ENCODE assay signal across 36 cellular contexts in the genomic region with DNA sequence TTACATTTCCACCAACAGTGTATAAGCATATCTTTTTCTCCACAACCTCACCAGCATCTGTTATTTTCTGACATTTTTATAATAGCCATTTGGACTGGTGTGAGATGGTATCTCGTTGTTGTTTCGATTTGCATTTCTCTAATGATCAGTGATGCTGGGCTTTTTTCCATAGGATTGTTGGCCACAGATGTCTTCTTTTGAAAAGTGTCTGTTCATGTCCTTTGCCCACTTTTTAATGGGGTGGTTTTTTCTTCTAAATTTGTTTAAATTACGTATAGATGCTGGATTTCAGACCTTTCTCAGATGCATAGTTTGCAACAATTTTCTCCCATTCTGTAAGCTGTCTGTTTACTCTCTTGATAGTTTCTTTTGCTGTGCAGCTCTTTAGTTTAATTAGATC.
"Had no signal": no experiment of that assay in that cellular context is flagged by ENCODE, and none has a peak within 500 bp of the region (broad histone marks: within the 10 kb centered on the region; RNA-seq: fewer than 3 reads in every experiment).

No MANE protein-coding gene starts in this region.

- H3K9me3 ChIP-seq: adrenal gland had no signal

- H3K4me1 ChIP-seq: adrenal gland had no signal

- H3K36me3 ChIP-seq: adrenal gland, cardiac muscle cell had no signal

- H3K27me3 Mint-ChIP-seq: activated B cell treated with CpG ODN at 0.5 μM for 24 hours; activated CD4-positive, alpha-beta memory T cell treated with anti-CD3 and anti-CD28 coated beads for 36 hours; activated CD4-positive, alpha-beta T cell treated with anti-CD3 and anti-CD28 coated beads, Interleukin-2, amount 10 ng/mL, durations not matched to agents 24 days and 14 days; activated CD8-positive, alpha-beta T cell treated with anti-CD3 and anti-CD28 coated beads for 36 hours; activated naive CD8-positive, alpha-beta T cell treated with anti-CD3 and anti-CD28 coated beads for 36 hours; activated T-helper 17 cell treated with anti-CD3 and anti-CD28 coated beads, Interleukin-2, amount 50 U/mL, for 72 hours; brain; central memory CD8-positive, alpha-beta T cell had no signal

- DNase-seq: activated B cell treated with CpG ODN at 0.5 μM for 24 hours; activated CD4-positive, alpha-beta memory T cell treated with anti-CD3 and anti-CD28 coated beads for 36 hours; activated CD4-positive, alpha-beta T cell treated with anti-CD3 and anti-CD28 coated beads for 4 hours; activated CD4-positive, alpha-beta T cell treated with anti-CD3 and anti-CD28 coated beads, Interleukin-2, amount 10 ng/mL, durations not matched to agents 24 days and 14 days; activated CD4-positive, alpha-beta T cell treated with anti-CD3 and anti-CD28 coated beads, Interleukin-2, amount 50 U/mL, for 1 hour; activated CD4-positive, alpha-beta T cell treated with anti-CD3 and anti-CD28 coated beads, Interleukin-2, amount 50 U/mL, for 4 hours; activated CD4-positive, CD25-positive, alpha-beta regulatory T cell treated with anti-CD3 and anti-CD28 coated beads, Interleukin-2, amount 50 U/mL, for 72 hours; activated CD8-positive, alpha-beta memory T cell treated with anti-CD3 and anti-CD28 coated beads, Interleukin-2, amount 50 U/mL, for 4 hours; activated CD8-positive, alpha-beta T cell treated with anti-CD3 and anti-CD28 coated beads for 36 hours; activated effector memory CD4-positive, alpha-beta T cell treated with anti-CD3 and anti-CD28 coated beads, Interleukin-2, amount 50 U/mL, for 16 hours; activated gamma-delta T cell treated with Interleukin-2 at 50 U/mL for 16 hours; activated naive CD4-positive, alpha-beta T cell; activated naive CD4-positive, alpha-beta T cell treated with anti-CD3 and anti-CD28 coated beads for 36 hours; activated naive CD4-positive, alpha-beta T cell treated with anti-CD3 and anti-CD28 coated beads, Interleukin-2, amount 50 U/mL, for 16 hours; activated naive CD8-positive, alpha-beta T cell treated with anti-CD3 and anti-CD28 coated beads for 36 hours; activated T-cell treated with anti-CD3 and anti-CD28 coated beads for 4 hours; activated T-cell treated with anti-CD3 and anti-CD28 coated beads, Interleukin-2, amount 50 U/mL, for 1 hour; activated T-cell treated with anti-CD3 and anti-CD28 coated beads, Interleukin-2, amount 50 U/mL, for 4 hours; activated T-cell treated with anti-CD3 and anti-CD28 coated beads, Interleukin-2, amount 50 U/mL, for 72 hours; adrenal gland; amniotic stem cell; aorta; caudate nucleus; cerebellar nuclear complex; T-helper 2 cell; T-helper 9 cell had no signal

- ATAC-seq: activated CD8-positive, alpha-beta T cell treated with anti-CD3 and anti-CD28 coated beads for 36 hours; activated naive CD4-positive, alpha-beta T cell treated with anti-CD3 and anti-CD28 coated beads, Interleukin-2, amount 50 U/mL, for 72 hours; activated T-cell treated with anti-CD3 and anti-CD28 coated beads, Interleukin-2, amount 50 U/mL, for 4 hours; activated T-cell treated with anti-CD3 and anti-CD28 coated beads, Interleukin-2, amount 50 U/mL, for 72 hours; activated T-helper 17 cell treated with anti-CD3 and anti-CD28 coated beads, Interleukin-2, amount 50 U/mL, for 72 hours had no signal

- H3K4me3 ChIP-seq: adrenal gland, cardiac muscle cell had no signal

- H3K4me1 Mint-ChIP-seq: activated B cell treated with CpG ODN at 0.5 μM for 24 hours; activated CD4-positive, alpha-beta T cell treated with anti-CD3 and anti-CD28 coated beads, Interleukin-2, amount 10 ng/mL, durations not matched to agents 24 days and 14 days; activated naive CD8-positive, alpha-beta T cell treated with anti-CD3 and anti-CD28 coated beads for 36 hours; activated T-helper 17 cell treated with anti-CD3 and anti-CD28 coated beads, Interleukin-2, amount 50 U/mL, for 72 hours; brain; central memory CD8-positive, alpha-beta T cell had no signal

- H3K27ac Mint-ChIP-seq: activated B cell treated with CpG ODN at 0.5 μM for 24 hours; activated CD4-positive, alpha-beta memory T cell treated with anti-CD3 and anti-CD28 coated beads for 36 hours; activated CD4-positive, alpha-beta T cell treated with anti-CD3 and anti-CD28 coated beads, Interleukin-2, amount 10 ng/mL, durations not matched to agents 24 days and 14 days; activated CD8-positive, alpha-beta T cell treated with anti-CD3 and anti-CD28 coated beads for 36 hours; activated naive CD4-positive, alpha-beta T cell treated with anti-CD3 and anti-CD28 coated beads for 36 hours; activated naive CD4-positive, alpha-beta T cell treated with anti-CD3 and anti-CD28 coated beads, Interleukin-2, amount 50 U/mL, for 72 hours; activated naive CD8-positive, alpha-beta T cell treated with anti-CD3 and anti-CD28 coated beads for 36 hours; activated T-cell treated with anti-CD3 and anti-CD28 coated beads, Interleukin-2, amount 50 U/mL, for 72 hours; activated T-helper 1 cell treated with anti-CD3 and anti-CD28 coated beads, Interleukin-12 subunit alpha, Interleukin-12 subunit beta, Interleukin-2, Interleukin-4 antibody, amounts not matched to agents 30 ng/mL and 10 ng/mL and 1 ng/mL, durations not matched to agents 14 hours and 24 hours and 36 hours; activated T-helper 17 cell treated with anti-CD3 and anti-CD28 coated beads, Interleukin-2, amount 50 U/mL, for 72 hours; brain; T-helper 2 cell treated with Interferon-gamma antibody and Interleukin-4, amounts not matched to agents 5 μg/mL and 100 μg/mL, for 36 hours had no signal

- H3K9me3 Mint-ChIP-seq: activated CD4-positive, alpha-beta memory T cell treated with anti-CD3 and anti-CD28 coated beads for 36 hours; central memory CD8-positive, alpha-beta T cell had no signal

- H3K27ac ChIP-seq: adrenal gland, cardiac muscle cell, VCaP had no signal

- FAIRE-seq: bronchial epithelial cell, TTC549 had no signal

- H3K4me3 Mint-ChIP-seq: activated B cell treated with CpG ODN at 0.5 μM for 24 hours; activated CD4-positive, alpha-beta memory T cell treated with anti-CD3 and anti-CD28 coated beads for 36 hours; activated CD4-positive, alpha-beta T cell treated with anti-CD3 and anti-CD28 coated beads, Interleukin-2, amount 10 ng/mL, durations not matched to agents 24 days and 14 days; activated CD8-positive, alpha-beta T cell treated with anti-CD3 and anti-CD28 coated beads for 36 hours; activated naive CD4-positive, alpha-beta T cell treated with anti-CD3 and anti-CD28 coated beads for 36 hours; activated naive CD8-positive, alpha-beta T cell treated with anti-CD3 and anti-CD28 coated beads for 36 hours; activated T-cell treated with anti-CD3 and anti-CD28 coated beads, Interleukin-2, amount 50 U/mL, for 4 hours; activated T-cell treated with anti-CD3 and anti-CD28 coated beads, Interleukin-2, amount 50 U/mL, for 72 hours; activated T-helper 1 cell treated with anti-CD3 and anti-CD28 coated beads, Interleukin-12 subunit alpha, Interleukin-12 subunit beta, Interleukin-2, Interleukin-4 antibody, amounts not matched to agents 30 ng/mL and 10 ng/mL and 1 ng/mL, durations not matched to agents 14 hours and 24 hours and 36 hours; activated T-helper 17 cell treated with anti-CD3 and anti-CD28 coated beads, Interleukin-2, amount 50 U/mL, for 72 hours; brain; central memory CD8-positive, alpha-beta T cell; T-helper 2 cell treated with Interferon-gamma antibody and Interleukin-4, amounts not matched to agents 5 μg/mL and 100 μg/mL, for 36 hours had no signal

- H3K27me3 ChIP-seq: adrenal gland, cardiac muscle cell had no signal
